ENCODE assay signal across 20 cellular contexts in genomic region chr9:38243993-38244392, GRCh38.
DNase-seq lines count a peak whose midpoint lies in the region; ATAC-seq and TF ChIP-seq lines count a peak whose summit lies in the region.
"Had no signal": no experiment of that assay in that cellular context is flagged by ENCODE, and none has a peak within 500 bp of the region (broad histone marks: within the 10 kb centered on the region; RNA-seq: fewer than 3 reads in every experiment).

No MANE protein-coding gene starts in this region.

- peaks cover 17% of the 10 kb centered on the region for H3K4me1 ChIP-seq in BLaER1

- H3K4me3 Mint-ChIP-seq in glutamatergic neuron (ENCODE audit: unreplicated experiment), result peak overlapping the region; percentile 40
- H3K4me3 Mint-ChIP-seq: CD4-positive, alpha-beta T cell had no signal

- no peak for TF ChIP-seq CTCF in glutamatergic neuron (IDR thresholded peaks at IDR 0.05; ENCODE audit: partially characterized antibody, unreplicated experiment)

- peaks cover 13% of the 10 kb centered on the region for H3K4me1 Mint-ChIP-seq in glutamatergic neuron (ENCODE audit: low read depth, unreplicated experiment)

- H3K27me3 ChIP-seq in BLaER1, result no peaks in the 10 kb centered on the region

- ATAC-seq in HG02884 (IDR thresholded peaks at IDR 0.05; ENCODE audit: unreplicated experiment) (no peak), GM21447 (IDR thresholded peaks at IDR 0.05; ENCODE audit: unreplicated experiment) (no peak)
- ATAC-seq: HepG2, K562, Panc1 had no signal

- peaks cover 10% of the 10 kb centered on the region for H3K9me3 ChIP-seq in BLaER1

- no peak overlapping the region for H3K27ac ChIP-seq in BLaER1

- peaks cover 11% of the 10 kb centered on the region for H3K27me3 Mint-ChIP-seq in glutamatergic neuron (ENCODE audit: unreplicated experiment)
- H3K27me3 Mint-ChIP-seq: CD4-positive, alpha-beta T cell had no signal

- H3K9ac ChIP-seq in BLaER1, result no peak overlapping the region

- peak overlapping the region; percentile 11; the same call in 1 of the 2 replicates for H3K4me2 ChIP-seq in BLaER1

- H3K36me3 ChIP-seq in BLaER1, result no peaks in the 10 kb centered on the region

- DNase-seq in D341Med (ENCODE audit: low spot score), result peak; percentile 8
- peak; percentile 79 to 86 for DNase-seq in NCI-H524 (lab: John Stamatoyannopoulos, UW)
- peak; percentile 59 for DNase-seq in glutamatergic neuron
- DNase-seq in activated CD4-positive, alpha-beta T cell treated with anti-CD3 and anti-CD28 coated beads, Interleukin-2, amount 50 U/mL, for 4 hours, result no peak
- no peak for DNase-seq in activated CD4-positive, alpha-beta T cell treated with anti-CD3 and anti-CD28 coated beads for 48 hours
- DNase-seq: CD4-positive, alpha-beta T cell; COR-L47; DMS153; GDM1; NCI-H1105; NCI-H146; NCI-H2029; NCI-H526 treated with DMSO at 0.1 percent for 48 hours; T-helper 1 cell had no signal

- no peaks in the 10 kb centered on the region for H4K20me1 ChIP-seq in BLaER1

- peaks cover 9% of the 10 kb centered on the region for H3K36me3 Mint-ChIP-seq in glutamatergic neuron (ENCODE audit: unreplicated experiment)

- no peak overlapping the region for H3K4me3 ChIP-seq in BLaER1
- H3K4me3 ChIP-seq: K562 had no signal

- H3K27ac Mint-ChIP-seq in glutamatergic neuron (ENCODE audit: unreplicated experiment), result peak overlapping the region; percentile 92
- H3K27ac Mint-ChIP-seq: CD4-positive, alpha-beta T cell had no signal

- H3K9me3 Mint-ChIP-seq in glutamatergic neuron (ENCODE audit: unreplicated experiment), result peaks cover 11% of the 10 kb centered on the region
- H3K9me3 Mint-ChIP-seq: CD4-positive, alpha-beta T cell had no signal

Comparison
In these comparisons a context has a peak if more than half of its experiments do, and no peak if none do; other contexts are left out.
1. DNase-seq: peak in D341Med (single experiment), NCI-H524 (2 of 2) and glutamatergic neuron (single experiment); none in activated CD4-positive, alpha-beta T cell treated with anti-CD3 and anti-CD28 coated beads, Interleukin-2, amount 50 U/mL, for 4 hours (0 of 2) and activated CD4-positive, alpha-beta T cell treated with anti-CD3 and anti-CD28 coated beads for 48 hours (single experiment).